Comparison of ENCODE assay signal across 30 cellular contexts in the genomic region with DNA sequence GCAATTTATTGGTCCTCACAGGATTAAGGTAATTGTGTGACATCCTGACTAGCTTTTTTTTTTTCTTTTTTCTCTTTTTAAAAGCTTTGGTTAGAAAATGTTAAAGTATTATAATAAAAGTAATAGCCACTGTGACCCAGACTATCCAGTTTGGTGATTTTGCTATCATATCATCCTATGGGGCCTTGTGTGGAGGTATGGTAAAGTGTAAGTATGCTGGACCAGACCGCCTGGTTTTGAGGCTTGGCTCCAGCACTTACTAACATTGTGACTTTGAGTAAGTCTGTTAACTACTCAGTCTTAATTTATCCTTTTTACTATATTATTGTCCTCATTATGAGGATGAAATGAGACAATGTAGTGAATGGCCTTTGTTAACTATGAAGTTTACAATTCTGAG.
"Had no signal": no experiment of that assay in that cellular context is flagged by ENCODE, and none has a peak within 500 bp of the region (broad histone marks: within the 10 kb centered on the region; RNA-seq: fewer than 3 reads in every experiment).

No MANE protein-coding gene starts in this region.

- H3K36me3 ChIP-seq: ovary had no signal

- H3K4me1 ChIP-seq: neural progenitor cell, testis, transverse colon, upper lobe of left lung, vagina had no signal

- H3K27me3 ChIP-seq: left lung, neural progenitor cell, neutrophil, ovary, stomach, testis, thyroid gland, transverse colon, upper lobe of left lung, vagina had no signal

- H3K4me2 ChIP-seq: neural progenitor cell had no signal

- H3K4me1 Mint-ChIP-seq: immature natural killer cell; naive thymus-derived CD8-positive, alpha-beta T cell; nephron; neural progenitor cell had no signal

- ATAC-seq: left colon; left lung; lower lobe of right lung; naive thymus-derived CD8-positive, alpha-beta T cell; right cardiac atrium; sciatic nerve; stimulated activated naive B cell treated with anti-CD40 and anti-IgM and Interleukin-4, amounts not matched to agents 10 μg/mL and 1 μg/mL and 100 μg/mL, for 72 hours; stimulated activated naive CD8-positive, alpha-beta T cell treated with anti-CD3 and anti-CD28 coated beads, Interleukin-15, Interleukin-2, amounts not matched to agents 100 U/mL and 50 U/mL, for 24 hours had no signal

- H3K4me3 ChIP-seq: left lung, lower lobe of right lung, neural progenitor cell, ovary, skin epidermis, stomach, testis, thyroid gland, transverse colon, upper lobe of left lung, vagina had no signal

- H3K9ac ChIP-seq: neural progenitor cell had no signal

- H3K4me3 Mint-ChIP-seq: immature natural killer cell; naive thymus-derived CD8-positive, alpha-beta T cell; nephron; neural progenitor cell; stimulated activated naive B cell treated with anti-CD40 and anti-IgM and Interleukin-4, amounts not matched to agents 10 μg/mL and 1 μg/mL and 100 μg/mL, for 72 hours had no signal

- H2AFZ ChIP-seq: neural progenitor cell had no signal

- H3K9me3 Mint-ChIP-seq: immature natural killer cell; naive thymus-derived CD8-positive, alpha-beta T cell; nephron; stimulated activated naive B cell treated with anti-CD40 and anti-IgM and Interleukin-4, amounts not matched to agents 10 μg/mL and 1 μg/mL and 100 μg/mL, for 72 hours had no signal

- H3K27me3 Mint-ChIP-seq: naive thymus-derived CD8-positive, alpha-beta T cell; progenitor cell of endocrine pancreas; stimulated activated naive B cell treated with anti-CD40 and anti-IgM and Interleukin-4, amounts not matched to agents 10 μg/mL and 1 μg/mL and 100 μg/mL, for 72 hours had no signal

- H3K27ac ChIP-seq: left lung, lower lobe of right lung, neural progenitor cell, neutrophil, ovary, skin epidermis, stomach, testis, thyroid gland, transverse colon, upper lobe of left lung, vagina had no signal

- DNase-seq: hypothalamus; immature natural killer cell; kidney; left colon; left lung; lower lobe of right lung; mammary epithelial cell; mesenchymal stem cell; naive thymus-derived CD8-positive, alpha-beta T cell; ovary; retina; right cardiac atrium; stimulated activated CD4-positive, alpha-beta T cell treated with anti-CD3 and anti-CD28 coated beads, Interleukin-12 subunit alpha, Interleukin-12 subunit beta, amount 100 ng/mL, for 4 hours; stimulated activated CD4-positive, alpha-beta T cell treated with anti-CD3 and anti-CD28 coated beads, Interleukin-15, amount 100 ng/mL, for 24 hours; stimulated activated CD4-positive, alpha-beta T cell treated with anti-CD3 and anti-CD28 coated beads, Interleukin-2, amount 100 ng/mL, for 24 hours; stimulated activated CD4-positive, alpha-beta T cell treated with anti-CD3 and anti-CD28 coated beads, Interleukin-4, amount 100 ng/mL, for 1 hour; stimulated activated naive B cell treated with anti-CD40 and anti-IgM and Interleukin-4, amounts not matched to agents 10 μg/mL and 1 μg/mL and 100 μg/mL, for 72 hours; stimulated activated naive CD8-positive, alpha-beta T cell treated with anti-CD3 and anti-CD28 coated beads, Interleukin-15, Interleukin-2, amounts not matched to agents 100 U/mL and 50 U/mL, for 24 hours; stomach; testis; thyroid gland; transverse colon; upper lobe of left lung had no signal

- H3K27ac Mint-ChIP-seq: naive thymus-derived CD8-positive, alpha-beta T cell; nephron; neural progenitor cell; progenitor cell of endocrine pancreas; stimulated activated naive B cell treated with anti-CD40 and anti-IgM and Interleukin-4, amounts not matched to agents 10 μg/mL and 1 μg/mL and 100 μg/mL, for 72 hours had no signal

- H3K9me3 ChIP-seq: left lung, lower lobe of right lung, neutrophil, ovary, stomach, testis, thyroid gland, transverse colon, upper lobe of left lung, vagina had no signal
